Comparison of ENCODE assay signal across 24 cellular contexts in genomic region chr2:202514732-202515131, GRCh38.
"Had no signal": no experiment of that assay in that cellular context is flagged by ENCODE, and none has a peak within 500 bp of the region (broad histone marks: within the 10 kb centered on the region; RNA-seq: fewer than 3 reads in every experiment).

No MANE protein-coding gene starts in this region.

- H3K9me3 Mint-ChIP-seq: memory B cell; naive thymus-derived CD4-positive, alpha-beta T cell had no signal

- H3K27ac Mint-ChIP-seq: memory B cell; naive thymus-derived CD4-positive, alpha-beta T cell had no signal

- H3K4me3 Mint-ChIP-seq: memory B cell; naive thymus-derived CD4-positive, alpha-beta T cell had no signal

- H3K4me3 ChIP-seq: coronary artery, dorsolateral prefrontal cortex, esophagus squamous epithelium, gastrocnemius medialis, heart right ventricle, left lung, lower lobe of right lung had no signal

- H3K9me3 ChIP-seq: esophagus squamous epithelium, gastrocnemius medialis, heart right ventricle, left lung, lower lobe of right lung had no signal

- H3K4me1 ChIP-seq: esophagus squamous epithelium, gastrocnemius medialis, left lung, lower lobe of right lung had no signal

- DNase-seq: dermis blood vessel endothelial cell; dorsolateral prefrontal cortex; effector CD4-positive, alpha-beta T cell; effector memory CD4-positive, alpha-beta T cell; erythroblast; esophagus squamous epithelium; foreskin fibroblast; foreskin melanocyte; gastrocnemius medialis; glutamatergic neuron; head of caudate nucleus; heart right ventricle; hippocampal formation; left cardiac atrium; left lung; left ventricle myocardium superior; lower lobe of right lung; mesendoderm; midbrain; naive thymus-derived CD4-positive, alpha-beta T cell had no signal

- H3K27ac ChIP-seq: coronary artery, dorsolateral prefrontal cortex, epithelial cell of prostate, esophagus squamous epithelium, gastrocnemius medialis, heart right ventricle, left lung, lower lobe of right lung had no signal

- H3K27me3 Mint-ChIP-seq: memory B cell; naive thymus-derived CD4-positive, alpha-beta T cell had no signal

- ATAC-seq: esophagus mucosa; gastrocnemius medialis; heart right ventricle; left cardiac atrium; left lung; left ventricle myocardium superior; lower lobe of right lung; naive thymus-derived CD4-positive, alpha-beta T cell had no signal

- H3K27me3 ChIP-seq: dorsolateral prefrontal cortex, esophagus squamous epithelium, gastrocnemius medialis, heart right ventricle, left lung had no signal
